Comparison of ENCODE assay signal across 23 cellular contexts in the genomic region with DNA sequence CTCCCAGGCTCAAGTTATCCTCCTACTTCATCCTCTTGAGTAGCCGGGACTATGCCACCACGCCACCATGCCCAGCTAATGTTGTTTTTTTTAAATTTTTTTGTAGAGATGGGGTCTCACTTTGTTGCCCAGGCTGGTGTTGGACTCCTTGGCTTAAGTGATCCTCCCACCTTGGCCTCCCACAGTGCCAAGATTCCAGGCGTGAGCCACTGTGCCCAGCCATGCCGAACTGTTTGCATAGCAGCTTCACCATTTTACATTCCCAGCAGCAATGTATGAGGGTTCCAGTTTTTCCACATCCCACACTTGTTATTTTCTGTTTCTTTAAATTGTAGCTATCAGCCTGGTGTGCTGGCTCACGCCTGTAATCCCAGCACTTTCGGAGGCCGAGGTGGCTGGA. TPM values are rescaled to one million over a fixed set of nuclear protein-coding genes. Genes with fewer than 3 reads are reported as not detected.
"Had no signal": no experiment of that assay in that cellular context is flagged by ENCODE, and none has a peak within 500 bp of the region (broad histone marks: within the 10 kb centered on the region; RNA-seq: fewer than 3 reads in every experiment).

No MANE protein-coding gene starts in this region.

- H3K27me3 ChIP-seq: SJCRH30 had no signal

- H3K27ac ChIP-seq: HL-60, SJCRH30 had no signal

- ATAC-seq: SK-N-SH treated with all-trans-retinoic acid at 6 μM for 48 hours had no signal

- DNase-seq: KBM-7, MV-4-11, NCI-H1048, NCI-H1105, NCI-H1417, NCI-H1436 treated with DMSO at 0.1 percent for 48 hours, NCI-H1694, NCI-H187 treated with DMSO at 0.1 percent for 48 hours, NCI-H2029 treated with DMSO at 0.1 percent for 48 hours, NCI-H2107, NCI-H2227 treated with DMSO at 0.1 percent for 48 hours, NCI-H524, NCI-H526 treated with DMSO at 0.1 percent for 48 hours, NCI-H748 treated with DMSO at 0.1 percent for 48 hours, RPMI8226, SHP77 treated with DMSO at 0.1 percent for 48 hours, SJCRH30 had no signal

- H3K4me3 ChIP-seq: SJCRH30 had no signal

- H3K36me3 ChIP-seq: SJCRH30 had no signal

- FAIRE-seq: RCC 7860 had no signal

- H3K9me3 ChIP-seq: SJCRH30 had no signal

RNA-seq across cellular contexts. Expression of a gene that starts 2.2 kb away (rescaled TPM):
- total RNA-seq: LHCN-M2, MCF 10A, NCI-H460, SJCRH30 had no signal

RNA-seq across cellular contexts. Expression of a gene that starts 9.6 kb away (rescaled TPM):
- total RNA-seq: LHCN-M2, MCF 10A, NCI-H460, SJCRH30 had no signal
